Comparison of ENCODE assay signal across 11 cellular contexts in genomic region chr3:177281292-177281942, GRCh38.
A peak's percentile ranks its signal among the peaks of the same experiment; 100 is the strongest.
DNase-seq lines count a peak whose midpoint lies in the region; ATAC-seq and TF ChIP-seq lines count a peak whose summit lies in the region.
"Had no signal": no experiment of that assay in that cellular context is flagged by ENCODE, and none has a peak within 500 bp of the region (broad histone marks: within the 10 kb centered on the region; RNA-seq: fewer than 3 reads in every experiment).

No MANE protein-coding gene starts in this region.

- no peaks in the 10 kb centered on the region for H3K27me3 Mint-ChIP-seq in activated CD4-positive, alpha-beta T cell treated with anti-CD3 and anti-CD28 coated beads, Interleukin-2, amount 10 ng/mL, durations not matched to agents 7 days and 5 days
- H3K27me3 Mint-ChIP-seq in activated naive CD8-positive, alpha-beta T cell treated with anti-CD3 and anti-CD28 coated beads, Interleukin-2, amount 10 ng/mL, durations not matched to agents 7 days and 5 days = no peaks in the 10 kb centered on the region
- no peaks in the 10 kb centered on the region for H3K27me3 Mint-ChIP-seq in stimulated activated memory B cell treated with anti-CD40 and anti-IgM and Interleukin-4, amounts not matched to agents 10 μg/mL and 1 μg/mL and 100 μg/mL, for 72 hours
- H3K27me3 Mint-ChIP-seq in endothelial cell (ENCODE audit: unreplicated experiment) = peaks cover 3% of the 10 kb centered on the region

- POLR2A ChIA-PET in activated CD4-positive, alpha-beta T cell treated with anti-CD3 and anti-CD28 coated beads, Interleukin-2, amount 10 ng/mL, durations not matched to agents 7 days and 5 days (lab: Charles Lee) = interaction anchor here (0.7 kb wide), 1 partner anchor 10 kb away, joined by 3 read pairs; no protein-coding TSS in a partner anchor
- POLR2A ChIA-PET in activated naive CD8-positive, alpha-beta T cell treated with anti-CD3 and anti-CD28 coated beads, Interleukin-2, amount 10 ng/mL, durations not matched to agents 7 days and 5 days (lab: Charles Lee) = interaction anchor here (0.7 to 1.3 kb wide), 3 partner anchors 31 to 83 kb away, joined by 3 to 4 read pairs (median 3); no protein-coding TSS in a partner anchor

- H3K27ac Mint-ChIP-seq in activated CD4-positive, alpha-beta T cell treated with anti-CD3 and anti-CD28 coated beads, Interleukin-2, amount 10 ng/mL, durations not matched to agents 7 days and 5 days = peak overlapping the region; percentile 47
- H3K27ac Mint-ChIP-seq in activated naive CD8-positive, alpha-beta T cell treated with anti-CD3 and anti-CD28 coated beads, Interleukin-2, amount 10 ng/mL, durations not matched to agents 7 days and 5 days = peak overlapping the region; percentile 82
- H3K27ac Mint-ChIP-seq in stimulated activated memory B cell treated with anti-CD40 and anti-IgM and Interleukin-4, amounts not matched to agents 10 μg/mL and 1 μg/mL and 100 μg/mL, for 72 hours = peak overlapping the region; percentile 71
- no peak overlapping the region for H3K27ac Mint-ChIP-seq in endothelial cell (ENCODE audit: unreplicated experiment)

- no peak for TF ChIP-seq CTCF in endothelial cell (IDR thresholded peaks at IDR 0.05; ENCODE audit: unreplicated experiment)

- peak; percentile 14 for DNase-seq in activated CD4-positive, alpha-beta T cell treated with anti-CD3 and anti-CD28 coated beads, Interleukin-2, amount 10 ng/mL, durations not matched to agents 7 days and 5 days
- DNase-seq in activated CD4-positive, alpha-beta T cell treated with anti-CD3 and anti-CD28 coated beads for 1 hour = no peak
- peak; percentile 77 for DNase-seq in NCI-H2029 treated with DMSO at 0.1 percent for 48 hours (lab: John Stamatoyannopoulos, UW)
- DNase-seq in activated naive CD8-positive, alpha-beta T cell treated with anti-CD3 and anti-CD28 coated beads, Interleukin-2, amount 10 ng/mL, durations not matched to agents 7 days and 5 days = no peak
- DNase-seq in endothelial cell (ENCODE audit: low spot score) = no peak
- DNase-seq: activated effector memory CD4-positive, alpha-beta T cell treated with Interleukin-2 at 50 U/mL for 16 hours; sigmoid colon; stimulated activated naive CD4-positive, alpha-beta T cell had no signal

- H3K4me1 Mint-ChIP-seq in activated CD4-positive, alpha-beta T cell treated with anti-CD3 and anti-CD28 coated beads, Interleukin-2, amount 10 ng/mL, durations not matched to agents 7 days and 5 days = peaks cover 26% of the 10 kb centered on the region
- H3K4me1 Mint-ChIP-seq in activated naive CD8-positive, alpha-beta T cell treated with anti-CD3 and anti-CD28 coated beads, Interleukin-2, amount 10 ng/mL, durations not matched to agents 7 days and 5 days = peaks cover 26% of the 10 kb centered on the region
- peaks cover 36% of the 10 kb centered on the region for H3K4me1 Mint-ChIP-seq in stimulated activated memory B cell treated with anti-CD40 and anti-IgM and Interleukin-4, amounts not matched to agents 10 μg/mL and 1 μg/mL and 100 μg/mL, for 72 hours
- peaks cover 26% of the 10 kb centered on the region for H3K4me1 Mint-ChIP-seq in endothelial cell (ENCODE audit: unreplicated experiment)

- ATAC-seq in activated naive CD8-positive, alpha-beta T cell treated with anti-CD3 and anti-CD28 coated beads, Interleukin-2, amount 10 ng/mL, durations not matched to agents 7 days and 5 days (ENCODE audit: low read depth) = peak; percentile 57
- ATAC-seq in stimulated activated memory B cell treated with anti-CD40 and anti-IgM and Interleukin-4, amounts not matched to agents 10 μg/mL and 1 μg/mL and 100 μg/mL, for 72 hours = peak; percentile 80
- ATAC-seq in GM18505 (IDR thresholded peaks at IDR 0.05; ENCODE audit: unreplicated experiment) = no peak
- ATAC-seq in GM18520 (IDR thresholded peaks at IDR 0.05; ENCODE audit: unreplicated experiment) = no peak

- H3K36me3 Mint-ChIP-seq in activated CD4-positive, alpha-beta T cell treated with anti-CD3 and anti-CD28 coated beads, Interleukin-2, amount 10 ng/mL, durations not matched to agents 7 days and 5 days (ENCODE audit: low read depth) = peaks cover 11% of the 10 kb centered on the region
- H3K36me3 Mint-ChIP-seq in activated naive CD8-positive, alpha-beta T cell treated with anti-CD3 and anti-CD28 coated beads, Interleukin-2, amount 10 ng/mL, durations not matched to agents 7 days and 5 days = peaks cover 13% of the 10 kb centered on the region
- peaks cover 8% of the 10 kb centered on the region for H3K36me3 Mint-ChIP-seq in stimulated activated memory B cell treated with anti-CD40 and anti-IgM and Interleukin-4, amounts not matched to agents 10 μg/mL and 1 μg/mL and 100 μg/mL, for 72 hours
- no peaks in the 10 kb centered on the region for H3K36me3 Mint-ChIP-seq in endothelial cell (ENCODE audit: low read depth, unreplicated experiment)

- H3K9me3 Mint-ChIP-seq in activated CD4-positive, alpha-beta T cell treated with anti-CD3 and anti-CD28 coated beads, Interleukin-2, amount 10 ng/mL, durations not matched to agents 7 days and 5 days = peaks cover 19% of the 10 kb centered on the region
- peaks cover 2% of the 10 kb centered on the region for H3K9me3 Mint-ChIP-seq in activated naive CD8-positive, alpha-beta T cell treated with anti-CD3 and anti-CD28 coated beads, Interleukin-2, amount 10 ng/mL, durations not matched to agents 7 days and 5 days
- peaks cover 3% of the 10 kb centered on the region for H3K9me3 Mint-ChIP-seq in stimulated activated memory B cell treated with anti-CD40 and anti-IgM and Interleukin-4, amounts not matched to agents 10 μg/mL and 1 μg/mL and 100 μg/mL, for 72 hours
- H3K9me3 Mint-ChIP-seq in endothelial cell (ENCODE audit: unreplicated experiment) = no peaks in the 10 kb centered on the region

- H3K4me3 Mint-ChIP-seq in activated CD4-positive, alpha-beta T cell treated with anti-CD3 and anti-CD28 coated beads, Interleukin-2, amount 10 ng/mL, durations not matched to agents 7 days and 5 days = no peak overlapping the region
- H3K4me3 Mint-ChIP-seq in activated naive CD8-positive, alpha-beta T cell treated with anti-CD3 and anti-CD28 coated beads, Interleukin-2, amount 10 ng/mL, durations not matched to agents 7 days and 5 days = peak overlapping the region; percentile 50
- no peak overlapping the region for H3K4me3 Mint-ChIP-seq in stimulated activated memory B cell treated with anti-CD40 and anti-IgM and Interleukin-4, amounts not matched to agents 10 μg/mL and 1 μg/mL and 100 μg/mL, for 72 hours
- H3K4me3 Mint-ChIP-seq in endothelial cell (ENCODE audit: unreplicated experiment) = no peak overlapping the region

- CTCF ChIA-PET in activated CD4-positive, alpha-beta T cell treated with anti-CD3 and anti-CD28 coated beads, Interleukin-2, amount 10 ng/mL, durations not matched to agents 7 days and 5 days (lab: Charles Lee) = no interaction called here

- no peak for TF ChIP-seq POLR2A in GM18505 (IDR thresholded peaks at IDR 0.05; ENCODE audit: borderline replicate concordance, extremely low read depth, insufficient read depth, insufficient read length)

Comparison
In these comparisons a context has a peak if more than half of its experiments do, and no peak if none do; other contexts are left out.
1. DNase-seq: peak in activated CD4-positive, alpha-beta T cell treated with anti-CD3 and anti-CD28 coated beads, Interleukin-2, amount 10 ng/mL, durations not matched to agents 7 days and 5 days (single experiment) and NCI-H2029 treated with DMSO at 0.1 percent for 48 hours (single experiment); none in activated CD4-positive, alpha-beta T cell treated with anti-CD3 and anti-CD28 coated beads for 1 hour (single experiment), activated naive CD8-positive, alpha-beta T cell treated with anti-CD3 and anti-CD28 coated beads, Interleukin-2, amount 10 ng/mL, durations not matched to agents 7 days and 5 days (single experiment) and endothelial cell (single experiment).
2. ATAC-seq: peak in activated naive CD8-positive, alpha-beta T cell treated with anti-CD3 and anti-CD28 coated beads, Interleukin-2, amount 10 ng/mL, durations not matched to agents 7 days and 5 days (single experiment) and stimulated activated memory B cell treated with anti-CD40 and anti-IgM and Interleukin-4, amounts not matched to agents 10 μg/mL and 1 μg/mL and 100 μg/mL, for 72 hours (single experiment); none in GM18505 (single experiment) and GM18520 (single experiment).